In genomic region chr3:10577521-10577920, GRCh38 we compare ENCODE assay signal across 31 cellular contexts.
"Had no signal": no experiment of that assay in that cellular context is flagged by ENCODE, and none has a peak within 500 bp of the region (broad histone marks: within the 10 kb centered on the region; RNA-seq: fewer than 3 reads in every experiment).

No MANE protein-coding gene starts in this region.

- FAIRE-seq: astrocyte, bronchial epithelial cell had no signal

- ATAC-seq: activated naive CD4-positive, alpha-beta T cell treated with anti-CD3 and anti-CD28 coated beads, Interleukin-2, amount 50 U/mL, for 72 hours; activated T-cell treated with anti-CD3 and anti-CD28 coated beads, Interleukin-2, amount 50 U/mL, for 4 hours; PC-3 had no signal

- H3K27me3 ChIP-seq: adrenal gland, Peyer's patch had no signal

- H3K27ac ChIP-seq: adrenal gland, Peyer's patch, VCaP had no signal

- DNase-seq: activated B cell treated with CpG ODN at 0.5 μM for 24 hours; activated CD4-positive, alpha-beta memory T cell treated with anti-CD3 and anti-CD28 coated beads for 36 hours; activated CD4-positive, alpha-beta T cell treated with anti-CD3 and anti-CD28 coated beads for 4 hours; activated CD4-positive, alpha-beta T cell treated with anti-CD3 and anti-CD28 coated beads, Interleukin-2, amount 50 U/mL, for 1 hour; activated CD4-positive, CD25-positive, alpha-beta regulatory T cell treated with anti-CD3 and anti-CD28 coated beads, Interleukin-2, amount 50 U/mL, for 72 hours; activated CD8-positive, alpha-beta memory T cell treated with anti-CD3 and anti-CD28 coated beads, Interleukin-2, amount 50 U/mL, for 4 hours; activated gamma-delta T cell treated with Interleukin-2 at 50 U/mL for 16 hours; activated naive CD4-positive, alpha-beta T cell treated with anti-CD3 and anti-CD28 coated beads for 36 hours; activated T-cell treated with anti-CD3 and anti-CD28 coated beads for 4 hours; activated T-cell treated with anti-CD3 and anti-CD28 coated beads, Interleukin-2, amount 50 U/mL, for 4 hours; adrenal gland; NCI-H1048; NCI-H1105 treated with DMSO at 0.1 percent for 48 hours; NCI-H1436; NCI-H1694; NCI-H1930; NCI-H2081 treated with DMSO at 0.1 percent for 48 hours; NCI-H226; NCI-H446 treated with DMSO at 0.1 percent for 48 hours; NCI-H524; PC-3; Peyer's patch; RPMI8226; SW 1271; T-helper 1 cell; T-helper 2 cell; T-helper 9 cell had no signal

- H3K9me3 ChIP-seq: adrenal gland, Peyer's patch had no signal

- H3K4me1 ChIP-seq: adrenal gland, Peyer's patch had no signal

- H3K36me3 ChIP-seq: adrenal gland, Peyer's patch had no signal

- H3K4me3 ChIP-seq: adrenal gland, Peyer's patch had no signal
